8 cellular contexts compared by ENCODE assay signal in the genomic region with DNA sequence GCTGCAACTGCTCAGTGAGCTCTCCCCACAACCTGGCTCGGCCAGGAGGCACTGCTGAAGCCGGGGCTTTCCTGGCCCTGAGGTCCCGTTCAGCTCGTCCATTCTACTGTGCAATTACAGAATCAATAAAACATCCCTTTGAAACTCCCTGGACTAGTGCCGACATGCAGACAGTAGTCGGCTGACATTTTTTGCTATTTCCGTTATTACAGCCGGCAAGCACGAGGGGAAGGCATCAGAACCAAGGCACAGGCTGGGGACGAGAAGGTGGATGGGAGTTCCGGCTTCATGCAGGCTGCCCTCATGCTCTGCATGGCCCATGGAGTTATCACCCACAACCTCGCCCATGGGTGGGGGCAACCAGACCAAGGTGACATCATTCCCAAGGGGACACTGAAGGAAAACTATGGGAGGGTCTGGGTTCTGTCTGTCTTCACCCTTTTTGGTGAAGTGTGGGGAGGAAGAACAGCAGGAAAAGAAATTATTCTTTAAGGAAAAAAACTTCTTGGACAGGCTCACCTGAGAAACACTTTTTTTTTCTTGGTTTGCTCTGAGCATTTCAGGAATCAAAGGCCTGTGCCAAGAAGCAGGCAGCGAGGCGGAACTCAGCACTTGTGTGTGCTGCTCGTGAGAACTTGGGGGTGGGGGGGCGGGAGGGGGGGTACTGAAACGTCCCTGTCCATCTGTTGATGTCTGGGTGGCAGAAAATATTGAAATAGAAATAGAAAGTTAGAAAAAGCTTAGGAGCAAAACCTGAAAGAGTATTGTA.
DNase-seq lines count a peak whose midpoint lies in the region; ATAC-seq, FAIRE-seq and TF ChIP-seq lines count a peak whose summit lies in the region.

No MANE protein-coding gene starts in this region.

- H4K20me1 ChIP-seq in OCI-LY7 (ENCODE audit: insufficient read depth, low read length), result no peaks in the 10 kb centered on the region; the same call in 1 of the 2 replicates

- DNase-seq in GM12891 (ENCODE audit: insufficient read length, low spot score) (no peak), OCI-LY7 (ENCODE audit: low spot score) (peak; percentile 30), fibroblast of villous mesenchyme (ENCODE audit: low read depth) (peak; percentile 35), retina (peak; percentile 36), globus pallidus (ENCODE audit: low spot score) (no peak), midbrain (lab: John Stamatoyannopoulos, UW) (no peak)
- no peak for DNase-seq in effector CD8-positive, alpha-beta T cell (lab: John Stamatoyannopoulos, UW)

- ATAC-seq in HG02970 (IDR thresholded peaks at IDR 0.05; ENCODE audit: low FRiP score, unreplicated experiment), result no peak

- H3K4me3 ChIP-seq in OCI-LY7 (ENCODE audit: low read depth, low read length, poor library complexity, severe bottlenecking), result no peak overlapping the region
- H3K4me3 ChIP-seq in fibroblast of villous mesenchyme (ENCODE audit: low read depth, low read length), result no peak overlapping the region

- peaks cover 45% of the 10 kb centered on the region; the same call in 1 of the 2 replicates for H3K79me2 ChIP-seq in OCI-LY7 (ENCODE audit: insufficient read depth, low read depth, low read length)

- no TSS peak for BruUV-seq in OCI-LY7 (replicated peaks; lab: Mats Ljungman, UMichigan)

- no peak for TF ChIP-seq POLR2A in GM12891 (IDR thresholded peaks at IDR 0.05; ENCODE audit: low read depth, low read length)

- TF ChIP-seq CTCF in OCI-LY7 (conservative IDR thresholded peaks at IDR 0.05; ENCODE audit: low read length) (no peak), fibroblast of villous mesenchyme (IDR thresholded peaks at IDR 0.05; ENCODE audit: insufficient read depth, low read depth, low read length) (no peak)

- CTCF ChIA-PET in OCI-LY7 (lab: Charles Lee; ENCODE audit: unreplicated experiment), result interaction anchor here (0.6 kb wide), 1 partner anchor 13 kb away, joined by 4 read pairs; no protein-coding TSS in a partner anchor

- peak; percentile 58 for FAIRE-seq in GM12891 (lab: Jason Lieb, UNC)

- peak overlapping the region; percentile 30; the same call in 1 of the 2 replicates for H3K4me2 ChIP-seq in OCI-LY7 (ENCODE audit: low read length)

- no peak overlapping the region for H2AFZ ChIP-seq in OCI-LY7 (ENCODE audit: low read length)

- POLR2A ChIA-PET in OCI-LY7 (lab: Charles Lee), result interaction anchor here (0.7 to 2.2 kb wide), 6 partner anchors 9 to 360 kb away, joined by 3 to 6 read pairs (median 4); no protein-coding TSS in a partner anchor

- no peaks in the 10 kb centered on the region for H3K9me2 ChIP-seq in OCI-LY7 (ENCODE audit: insufficient read depth, low read length)

- intact Hi-C loops in OCI-LY7 (cut with micrococcal nuclease; ENCODE audit: unreplicated experiment), result no loop called here

- no peaks in the 10 kb centered on the region for H3K9me3 ChIP-seq in OCI-LY7 (ENCODE audit: low read length)

- H3K4me1 ChIP-seq in OCI-LY7 (ENCODE audit: insufficient read depth, low read length, poor library complexity, severe bottlenecking), result peaks cover 65% of the 10 kb centered on the region

- no peak overlapping the region for H3K27ac ChIP-seq in OCI-LY7 (ENCODE audit: low read depth, low read length, poor library complexity, severe bottlenecking)

- peaks cover 6% of the 10 kb centered on the region for H3K36me3 ChIP-seq in OCI-LY7 (ENCODE audit: insufficient read depth, low read length)

TF ChIP-seq in GM12891, 5 proteins besides CTCF, POLR2A, EP300 and RAD21:
- TF ChIP-seq TAF1 (IDR thresholded peaks at IDR 0.05; ENCODE audit: low read depth, low read length) (no peak), POU2F2 (IDR thresholded peaks at IDR 0.05; ENCODE audit: low read depth, low read length) (no peak)

Comparison
In these comparisons a context has a peak if more than half of its experiments do, and no peak if none do; other contexts are left out.
1. DNase-seq: peak in OCI-LY7 (single experiment), fibroblast of villous mesenchyme (single experiment) and retina (single experiment); none in GM12891 (single experiment), effector CD8-positive, alpha-beta T cell (single experiment), globus pallidus (single experiment) and midbrain (single experiment).